11 cellular contexts compared by ENCODE assay signal in the genomic region with DNA sequence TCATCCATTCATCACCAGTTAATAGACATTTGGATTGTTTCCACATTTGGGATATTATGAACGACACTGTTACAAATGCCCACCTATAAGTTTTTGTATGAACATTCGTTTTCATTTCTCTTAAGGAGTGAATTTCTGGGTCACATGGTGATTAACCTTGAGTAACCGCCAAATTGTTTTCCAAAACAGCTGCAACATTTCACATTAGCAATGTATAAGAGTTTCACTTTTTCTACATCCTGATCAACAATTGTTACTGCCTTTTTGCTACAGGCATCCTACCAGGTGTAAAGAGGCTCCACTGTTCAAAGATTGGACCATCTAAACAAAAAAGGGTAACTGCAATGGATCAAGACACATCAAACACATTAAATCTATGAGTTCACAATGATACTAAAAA.
"Had no signal": no experiment of that assay in that cellular context is flagged by ENCODE, and none has a peak within 500 bp of the region (broad histone marks: within the 10 kb centered on the region; RNA-seq: fewer than 3 reads in every experiment).

No MANE protein-coding gene starts in this region.

- H3K27ac Mint-ChIP-seq: GM23338, H9, HFFc6 had no signal

- FAIRE-seq: H1, H54 had no signal

- H3K4me1 Mint-ChIP-seq: GM23338, H9 had no signal

- ATAC-seq: GM23338, HCT116 had no signal

- H3K9me3 ChIP-seq: HAP-1 had no signal

- H3K36me3 ChIP-seq: HAP-1 had no signal

- H3K4me3 Mint-ChIP-seq: GM23338, H9, HFFc6 had no signal

- H3K4me3 ChIP-seq: GM23248, GM23338, HAP-1 had no signal

- H3K27ac ChIP-seq: GM23248 had no signal

- H3K4me1 ChIP-seq: HAP-1 had no signal

- H3K9me3 Mint-ChIP-seq: GM23338, H9, HFFc6 had no signal

- DNase-seq: GM23248, GOT3, H7, H9, HCEC 1CT, HFFc6 had no signal

- H3K4me2 ChIP-seq: GM23338 had no signal
